Comparison of ENCODE assay signal across 19 cellular contexts in genomic region chr10:30911303-30911863, GRCh38.
DNase-seq lines count a peak whose midpoint lies in the region; ATAC-seq and TF ChIP-seq lines count a peak whose summit lies in the region.
"Had no signal": no experiment of that assay in that cellular context is flagged by ENCODE, and none has a peak within 500 bp of the region (broad histone marks: within the 10 kb centered on the region; RNA-seq: fewer than 3 reads in every experiment).

No MANE protein-coding gene starts in this region.

- no peaks in the 10 kb centered on the region for H3K23me2 ChIP-seq in H9 (ENCODE audit: insufficient read length, low read depth, low read length, poor library complexity, severe bottlenecking)

- H3K4me2 ChIP-seq in GM23248 (ENCODE audit: unreplicated experiment) (no peak overlapping the region), hepatocyte (no peak overlapping the region), H9 (ENCODE audit: insufficient read depth, insufficient read length, low read length) (no peak overlapping the region)

- H3K4me1 Mint-ChIP-seq in H9: no peaks in the 10 kb centered on the region

- no peak for DNase-seq in GM23248
- peak; percentile 38 for DNase-seq in LHCN-M2 (ENCODE audit: low read depth)
- DNase-seq in amniotic epithelial cell (ENCODE audit: low read depth): peak; percentile 6
- DNase-seq in hepatocyte (ENCODE audit: low spot score): no peak
- no peak for DNase-seq in anterior cingulate cortex (lab: John Stamatoyannopoulos, UW)
- DNase-seq in H9: no peak
- DNase-seq: ACHN, AML-193, H7, KBM-7, NCI-H1048, NCI-H1436, NCI-H1930, NCI-H345, NCI-H526, SW 1271 had no signal

- no peaks in the 10 kb centered on the region for H3K36me3 ChIP-seq in GM23248 (ENCODE audit: low read depth)
- H3K36me3 ChIP-seq in neutrophil: peaks cover 5% of the 10 kb centered on the region
- no peaks in the 10 kb centered on the region for H3K36me3 ChIP-seq in hepatocyte (replicated peaks; ENCODE audit: insufficient read depth, low read depth)

- no peak overlapping the region for H3K27ac ChIP-seq in GM23248
- peak overlapping the region; percentile 14 for H3K27ac ChIP-seq in neutrophil
- H3K27ac ChIP-seq in hepatocyte: no peak overlapping the region
- no peak overlapping the region for H3K27ac ChIP-seq in H9 (ENCODE audit: insufficient read length, low read depth, low read length)
- H3K27ac ChIP-seq: C4-2B had no signal

- H3K56ac ChIP-seq in H9 (ENCODE audit: insufficient read length, low read depth, low read length): no peak overlapping the region

- H3K27me3 ChIP-seq in GM23248 (replicated peaks; ENCODE audit: insufficient read depth): no peaks in the 10 kb centered on the region
- no peaks in the 10 kb centered on the region for H3K27me3 ChIP-seq in neutrophil
- no peaks in the 10 kb centered on the region for H3K27me3 ChIP-seq in hepatocyte
- H3K27me3 ChIP-seq in H9 (ENCODE audit: insufficient read depth, low read length): no peaks in the 10 kb centered on the region

- H2BK5ac ChIP-seq in H9 (ENCODE audit: insufficient read length, low read length): no peak overlapping the region

- H3K4me1 ChIP-seq in GM23248 (ENCODE audit: insufficient read depth) (no peaks in the 10 kb centered on the region), neutrophil (ENCODE audit: control insufficient read depth in 1 of 2, insufficient read depth in 1 of 2, low read depth in 1 of 2, low read length in 1 of 2) (peaks cover 13 to 14% of the 10 kb centered on the region in 2 experiments), hepatocyte (ENCODE audit: insufficient read depth) (no peaks in the 10 kb centered on the region), H9 (ENCODE audit: insufficient read depth, low read length) (no peaks in the 10 kb centered on the region)

- in situ Hi-C loops in GM23248 (cut with MboI): no loop called here

- no peak overlapping the region for H3K14ac ChIP-seq in H9 (ENCODE audit: insufficient read depth, low read length)

- no peaks in the 10 kb centered on the region for H3F3A ChIP-seq in GM23248 (ENCODE audit: insufficient read depth)

- no peak overlapping the region for H4K5ac ChIP-seq in H9 (ENCODE audit: insufficient read length, low read depth, low read length)

- no peak overlapping the region for H3K4me3 Mint-ChIP-seq in H9

- 17 to 27% methylated on average over 3 of the region's 3 CpGs for WGBS in GM23248 (ENCODE audit: low coverage in 1 of 2, low lambda C conversion rate in 2 of 2, missing lambda C conversion rate in 2 of 2), 2 experiments
- 83% methylated on average over 3 of the region's 3 CpGs for WGBS in hepatocyte (ENCODE audit: low lambda C conversion rate, missing lambda C conversion rate)
- WGBS in H9 (ENCODE audit: extremely low coverage, insufficient read length, low lambda C conversion rate): no CpG with 5 or more reads among the region's 3 CpGs

- H3K23ac ChIP-seq in H9 (ENCODE audit: insufficient read length, low read depth, low read length): no peak overlapping the region

- H2BK15ac ChIP-seq in H9 (ENCODE audit: low read depth, low read length): no peak overlapping the region

- H3K9me2 ChIP-seq in GM23248 (ENCODE audit: insufficient read depth): peaks cover 6% of the 10 kb centered on the region; the same call in 1 of the 2 replicates
- no peaks in the 10 kb centered on the region for H3K9me2 ChIP-seq in hepatocyte (replicated peaks; ENCODE audit: insufficient read depth)

- H3T11ph ChIP-seq in H9 (ENCODE audit: low read length): no peak overlapping the region

- H2AK5ac ChIP-seq in H9 (ENCODE audit: insufficient read length, low read length): no peak overlapping the region

- H3K9me3 Mint-ChIP-seq in H9: no peaks in the 10 kb centered on the region

- TF ChIP-seq CTCF in neutrophil (IDR thresholded peaks at IDR 0.05) (no peak), hepatocyte (IDR thresholded peaks at IDR 0.05; ENCODE audit: poor library complexity) (no peak), H9 (conservative IDR thresholded peaks at IDR 0.05) (no peak)

- no peaks in the 10 kb centered on the region for H3K79me1 ChIP-seq in H9 (ENCODE audit: insufficient read depth, low read depth, low read length, poor library complexity, severe bottlenecking)

- no peaks in the 10 kb centered on the region for H4K20me1 ChIP-seq in GM23248 (ENCODE audit: insufficient read depth)
- no peaks in the 10 kb centered on the region for H4K20me1 ChIP-seq in hepatocyte (ENCODE audit: insufficient read depth, poor library complexity, severe bottlenecking)
- no peaks in the 10 kb centered on the region for H4K20me1 ChIP-seq in H9 (ENCODE audit: control insufficient read depth, insufficient read depth, insufficient read length)

- no peak overlapping the region for H3K4me3 ChIP-seq in GM23248
- H3K4me3 ChIP-seq in neutrophil (ENCODE audit: low read depth in 1 of 2, low read length in 1 of 2): no peak overlapping the region
- H3K4me3 ChIP-seq in hepatocyte: no peak overlapping the region

- H3K18ac ChIP-seq in H9 (ENCODE audit: insufficient read length, low read depth, low read length): no peak overlapping the region

- H3K36me3 Mint-ChIP-seq in H9 (ENCODE audit: insufficient read depth in 1 of 3, low read depth in 3 of 3): no peaks in the 10 kb centered on the region

- H2BK20ac ChIP-seq in H9 (ENCODE audit: low read depth, low read length, poor library complexity, severe bottlenecking): no peak overlapping the region

- ATAC-seq in GM21786 (IDR thresholded peaks at IDR 0.05; ENCODE audit: unreplicated experiment): no peak

- H3K79me2 ChIP-seq in GM23248 (ENCODE audit: insufficient read depth): no peaks in the 10 kb centered on the region
- no peaks in the 10 kb centered on the region for H3K79me2 ChIP-seq in hepatocyte
- H3K79me2 ChIP-seq in H9 (ENCODE audit: insufficient read depth, low read length): no peaks in the 10 kb centered on the region

- no peak overlapping the region for H3K27ac Mint-ChIP-seq in H9

- H3K9me3 ChIP-seq in GM23248 (ENCODE audit: low read depth) (no peaks in the 10 kb centered on the region), neutrophil (no peaks in the 10 kb centered on the region), hepatocyte (ENCODE audit: low read depth) (no peaks in the 10 kb centered on the region), H9 (ENCODE audit: control insufficient read depth, low read depth, low read length) (no peaks in the 10 kb centered on the region)

- peak overlapping the region; percentile 21; the same call in 1 of the 2 replicates for H2AFZ ChIP-seq in GM23248
- H2AFZ ChIP-seq in hepatocyte: no peak overlapping the region
- no peak overlapping the region for H2AFZ ChIP-seq in H9 (ENCODE audit: low read length)

- no peak overlapping the region for H2BK12ac ChIP-seq in H9 (ENCODE audit: insufficient read length, low read depth, low read length)

- H4K91ac ChIP-seq in H9 (ENCODE audit: insufficient read length, low read depth, low read length): no peak overlapping the region

- H3K9ac ChIP-seq in GM23248: no peak overlapping the region
- no peak overlapping the region for H3K9ac ChIP-seq in H9 (ENCODE audit: extremely low read depth, insufficient read length, low read length)

- H3K4ac ChIP-seq in H9 (ENCODE audit: low read depth, low read length): no peak overlapping the region

- H4K8ac ChIP-seq in H9 (replicated peaks; ENCODE audit: insufficient read length, low read depth, low read length): no peak overlapping the region

- no peaks in the 10 kb centered on the region for H3K27me3 Mint-ChIP-seq in H9 (ENCODE audit: low read depth)

- no peak overlapping the region for H2BK120ac ChIP-seq in H9 (ENCODE audit: low read depth, low read length, poor library complexity, severe bottlenecking)

Comparison
In these comparisons a context has a peak if more than half of its experiments do, and no peak if none do; other contexts are left out.
1. DNase-seq: peak in LHCN-M2 (single experiment) and amniotic epithelial cell (single experiment); none in GM23248 (single experiment), hepatocyte (single experiment), anterior cingulate cortex (0 of 58) and H9 (single experiment).